ENCODE assay signal across 11 cellular contexts in the genomic region with DNA sequence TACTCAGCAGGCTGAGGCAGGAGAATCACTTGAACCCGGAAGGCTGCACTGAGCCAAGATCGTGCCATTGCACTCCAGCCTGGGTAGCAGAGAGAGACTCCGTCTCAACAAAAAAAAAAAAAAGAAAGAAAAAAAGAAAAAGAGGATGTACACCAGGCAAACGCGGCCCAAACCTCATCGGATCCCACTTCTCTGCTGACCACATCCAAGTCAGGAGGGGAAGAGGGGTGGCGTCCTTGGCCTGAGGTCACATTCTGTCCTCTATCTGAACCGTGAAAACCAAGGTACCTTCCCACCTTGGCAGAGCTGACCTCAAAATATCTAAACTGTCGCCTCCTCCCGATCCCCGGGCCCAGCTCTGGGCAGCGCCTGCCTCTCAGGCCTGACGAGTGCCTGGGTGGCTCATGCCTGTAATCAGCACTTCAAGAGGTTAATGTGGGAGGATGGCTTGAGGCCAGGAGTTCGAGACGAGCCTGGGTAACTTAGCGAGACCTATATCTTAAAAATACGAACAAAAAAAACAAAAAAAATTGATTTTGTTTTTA. TPM values are rescaled to one million over a fixed set of nuclear protein-coding genes. Genes with fewer than 3 reads are reported as not detected.
A peak's percentile ranks its signal among the peaks of the same experiment; 100 is the strongest.
DNase-seq lines count a peak whose midpoint lies in the region; ATAC-seq, FAIRE-seq and TF ChIP-seq lines count a peak whose summit lies in the region.
"Had no signal": no experiment of that assay in that cellular context is flagged by ENCODE, and none has a peak within 500 bp of the region (broad histone marks: within the 10 kb centered on the region; RNA-seq: fewer than 3 reads in every experiment).

No MANE protein-coding gene starts in this region.

- intact Hi-C loops in IMR-90 (cut with micrococcal nuclease) (no loop called here), GM12878 (cut with micrococcal nuclease; ENCODE audit: unreplicated experiment) (no loop called here), sciatic nerve (cut with DNase I) (no loop called here)

- H3K4me3 ChIP-seq in BE2C (ENCODE audit: low read depth, low read length) = peak overlapping the region; percentile 87
- no peak overlapping the region for H3K4me3 ChIP-seq in IMR-90 (ENCODE audit: insufficient read depth, low read depth, low read length)
- H3K4me3 ChIP-seq in GM12878 = peak overlapping the region; percentile 83

- H3K9me3 ChIP-seq in BE2C = no peaks in the 10 kb centered on the region
- no peaks in the 10 kb centered on the region for H3K9me3 ChIP-seq in IMR-90 (ENCODE audit: control insufficient read depth, insufficient read depth, low read length)
- no peaks in the 10 kb centered on the region for H3K9me3 ChIP-seq in GM12878 (replicated peaks; ENCODE audit: control insufficient read depth, insufficient read depth, low read length)
- H3K9me3 ChIP-seq: adrenal gland had no signal

- BruUV-seq in IMR-90 (replicated peaks; lab: Mats Ljungman, UMichigan) (no TSS peak), GM12878 (replicated peaks; lab: Mats Ljungman, UMichigan) (no TSS peak)

- H3K4me1 ChIP-seq in BE2C (no peaks in the 10 kb centered on the region), IMR-90 (ENCODE audit: control insufficient read depth, insufficient read depth, low read length) (0 out of 2 replicates have a peak, but pooled peaks cover 5% of the 10 kb centered on the region), GM12878 (ENCODE audit: control insufficient read depth, insufficient read depth, low read length) (peaks cover 14% of the 10 kb centered on the region)

- RAD21 ChIA-PET in GM12878 (lab: Charles Lee; ENCODE audit: unreplicated experiment) = interaction anchor here (1.1 to 2.1 kb wide), 3 partner anchors 12 to 130 kb away, joined by 3 to 7 read pairs (median 3); partner anchors contain the start of gene ZNF70

- TF ChIP-seq POLR2A in IMR-90 (IDR thresholded peaks at IDR 0.05; ENCODE audit: low read depth, low read length) (no peak), GM12878 (IDR thresholded peaks at IDR 0.05; ENCODE audit: low read depth, low read length) (no peak), H54 (IDR thresholded peaks at IDR 0.05; ENCODE audit: low read depth, low read length) (no peak)

- peak overlapping the region; percentile 25 to 84 (median 82) for H3K27ac Mint-ChIP-seq in naive thymus-derived CD8-positive, alpha-beta T cell

- no peaks in the 10 kb centered on the region for H3K9me3 Mint-ChIP-seq in naive thymus-derived CD8-positive, alpha-beta T cell

- H4K20me1 ChIP-seq in IMR-90 (ENCODE audit: insufficient read depth, low read length) = no peaks in the 10 kb centered on the region
- H4K20me1 ChIP-seq in GM12878 (ENCODE audit: control insufficient read depth, insufficient read depth) = no peaks in the 10 kb centered on the region

- dilution Hi-C loops in IMR-90 (cut with HindIII; ENCODE audit: low sequenced_read_pairs, unreplicated experiment) = no loop called here

- TF ChIP-seq EP300 in GM12878 (IDR thresholded peaks at IDR 0.05; ENCODE audit: borderline replicate concordance in 1 of 2, control insufficient read depth in 1 of 2, low read depth in 2 of 2, low read length in 2 of 2) = no peak

- H3K9ac ChIP-seq in IMR-90 (ENCODE audit: low read depth, low read length) (no peak overlapping the region), GM12878 (ENCODE audit: control insufficient read depth, insufficient read depth, low read length) (peak overlapping the region; percentile 92)

- no peak overlapping the region for H3K56ac ChIP-seq in IMR-90 (ENCODE audit: extremely low read depth, insufficient read depth, low read length)

- H3K18ac ChIP-seq in IMR-90 (ENCODE audit: low read depth, low read length) = no peak overlapping the region

- in situ Hi-C loops in IMR-90 (cut with MboI; ENCODE audit: low sequenced_read_pairs) (no loop called here), GM12878 (cut with MboI) (no loop called here)

- no peak overlapping the region for H2BK15ac ChIP-seq in IMR-90 (ENCODE audit: low read depth, low read length)

- peaks cover 10 to 30% of the 10 kb centered on the region in 2 experiments for H3K79me1 ChIP-seq in IMR-90 (ENCODE audit: low read depth in 1 of 2, low read length in 2 of 2)

- DNase-seq in BE2C (no peak), IMR-90 (no peak), GM12878 (ENCODE audit: low read depth, low spot score) (no peak), sciatic nerve (ENCODE audit: low spot score) (no peak), hippocampal formation (lab: John Stamatoyannopoulos, UW) (no peak), H54 (ENCODE audit: insufficient read length, low spot score) (no peak), ecto neural progenitor cell (ENCODE audit: low spot score) (no peak)
- no peak for DNase-seq in naive thymus-derived CD8-positive, alpha-beta T cell
- DNase-seq: NCI-H1105 treated with DMSO at 0.1 percent for 48 hours had no signal

- no peak overlapping the region for H2BK5ac ChIP-seq in IMR-90 (ENCODE audit: low read depth, low read length, poor library complexity, severe bottlenecking)

- no peak overlapping the region; a peak in 1 of 4 replicates for H4K8ac ChIP-seq in IMR-90 (ENCODE audit: low read depth in 2 of 2, low read length in 2 of 2)

- H3K36me3 ChIP-seq in BE2C (peaks cover 17% of the 10 kb centered on the region), IMR-90 (ENCODE audit: control insufficient read depth, insufficient read depth, low read length) (peaks cover 17% of the 10 kb centered on the region), GM12878 (ENCODE audit: control insufficient read depth in 2 of 2, insufficient read depth in 2 of 2, low read length in 1 of 2) (peaks cover 7 to 16% of the 10 kb centered on the region in 2 experiments; a peak in 3 of 4 replicates)

- no peak overlapping the region for H2BK120ac ChIP-seq in IMR-90 (ENCODE audit: low read depth, low read length)

- SMC1A ChIA-PET in GM12878 (lab: Charles Lee; ENCODE audit: uncharacterized antibody, unreplicated experiment) = interaction anchor here (0.9 to 1.6 kb wide), 4 partner anchors 17 to 141 kb away, joined by 3 to 6 read pairs (median 3); partner anchors contain the start of gene SLC2A11

- H3K4me2 ChIP-seq in IMR-90 (ENCODE audit: low read depth, low read length) (peak overlapping the region; percentile 10; the same call in 1 of the 2 replicates), GM12878 (ENCODE audit: control insufficient read depth, insufficient read depth) (peak overlapping the region; percentile 76)

- no peak for FAIRE-seq in GM12878 (lab: Jason Lieb, UNC)
- FAIRE-seq in H54 (lab: Jason Lieb, UNC) = no peak
- FAIRE-seq: GM18507 had no signal

- peaks cover 13 to 37% (median 30%) of the 10 kb centered on the region in 4 donors for H3K4me1 Mint-ChIP-seq in naive thymus-derived CD8-positive, alpha-beta T cell

- H2BK20ac ChIP-seq in IMR-90 (ENCODE audit: low read depth, low read length) = no peak overlapping the region

- CTCF ChIA-PET in IMR-90 (lab: Yijun Ruan, JAX) (no interaction called here), GM12878 (lab: Yijun Ruan, JAX) (interaction anchor here (1.3 to 1.6 kb wide), 2 partner anchors 33 to 52 kb away, joined by 3 to 8 read pairs; partner anchors contain the start of gene CHCHD10)

- peaks cover 14% of the 10 kb centered on the region for H3K9me1 ChIP-seq in IMR-90 (ENCODE audit: insufficient read depth, low read length)

- no peak for TF ChIP-seq CTCF in BE2C (IDR thresholded peaks at IDR 0.05; ENCODE audit: low read depth, low read length)
- TF ChIP-seq CTCF in IMR-90 (conservative IDR thresholded peaks at IDR 0.05; ENCODE audit: low read depth, low read length) = no peak
- no peak for TF ChIP-seq CTCF in GM12878 (IDR thresholded peaks at IDR 0.05 in 2 of 3, conservative IDR thresholded peaks at IDR 0.05 in 1 of 3; ENCODE audit: control insufficient read depth in 2 of 3, extremely low read depth in 1 of 3, insufficient read depth in 1 of 3, low read depth in 3 of 3, low read length in 3 of 3)

- no peak for ATAC-seq in IMR-90 (ENCODE audit: low read depth)
- ATAC-seq in GM12878 = peak; percentile 34
- ATAC-seq in naive thymus-derived CD8-positive, alpha-beta T cell = no peak
- no peak for ATAC-seq in sciatic nerve

- no peak overlapping the region for H2AFZ ChIP-seq in IMR-90 (replicated peaks; ENCODE audit: low read length, poor library complexity)
- no peak overlapping the region for H2AFZ ChIP-seq in GM12878 (ENCODE audit: control insufficient read depth, low read depth, low read length)

- H3K79me2 ChIP-seq in GM12878 (ENCODE audit: control insufficient read depth, insufficient read depth, low read length) = peaks cover 12% of the 10 kb centered on the region

- H3K14ac ChIP-seq in IMR-90 (replicated peaks; ENCODE audit: low read depth, low read length) = no peak overlapping the region

- H2AK9ac ChIP-seq in IMR-90 (replicated peaks; ENCODE audit: low read depth, low read length, poor library complexity) = no peak overlapping the region

- H3K36me3 Mint-ChIP-seq in naive thymus-derived CD8-positive, alpha-beta T cell = peaks cover 0 to 34% (median 8%) of the 10 kb centered on the region in 3 donors

- no CpG with 5 or more reads among the region's 17 CpGs for WGBS in IMR-90 (ENCODE audit: extremely low coverage in 2 of 2, insufficient read length in 1 of 2), 2 experiments
- 95% methylated on average over 17 of the region's 17 CpGs for WGBS in GM12878 (ENCODE audit: insufficient coverage, insufficient replicate concordance, low lambda C conversion rate, missing lambda C conversion rate)

- no peak for TF ChIP-seq RAD21 in IMR-90 (IDR thresholded peaks at IDR 0.05; ENCODE audit: low read length)
- TF ChIP-seq RAD21 in GM12878 (IDR thresholded peaks at IDR 0.05; ENCODE audit: insufficient read depth, low read depth, low read length) = no peak

- no peak overlapping the region for H4K5ac ChIP-seq in IMR-90 (ENCODE audit: low read depth, low read length)

- H3K27me3 Mint-ChIP-seq in naive thymus-derived CD8-positive, alpha-beta T cell = no peaks in the 10 kb centered on the region

- peak overlapping the region; percentile 75 to 91 (median 80) for H3K4me3 Mint-ChIP-seq in naive thymus-derived CD8-positive, alpha-beta T cell

- H3K27me3 ChIP-seq in BE2C = no peaks in the 10 kb centered on the region
- no peaks in the 10 kb centered on the region for H3K27me3 ChIP-seq in IMR-90 (ENCODE audit: control insufficient read depth, insufficient read depth, low read length)
- H3K27me3 ChIP-seq in GM12878 (replicated peaks in 1 of 2; ENCODE audit: control insufficient read depth in 2 of 2, insufficient read depth in 2 of 2, low read length in 1 of 2) = no peaks in the 10 kb centered on the region
- H3K27me3 ChIP-seq: adrenal gland had no signal

- no peak overlapping the region for H3K4ac ChIP-seq in IMR-90 (ENCODE audit: low read depth, low read length)

- H2AK5ac ChIP-seq in IMR-90 (ENCODE audit: low read depth, low read length) = 0 out of 2 replicates have a peak overlapping the region, but pooled peaks have one; percentile 33

- H3K27ac ChIP-seq in IMR-90 (ENCODE audit: insufficient read depth, low read length) (no peak overlapping the region), GM12878 (ENCODE audit: control insufficient read depth, insufficient read depth) (no peak overlapping the region)

- no peak overlapping the region for H4K91ac ChIP-seq in IMR-90 (ENCODE audit: insufficient read depth, low read depth, low read length)

- POLR2A ChIA-PET in IMR-90 (lab: Charles Lee; ENCODE audit: unreplicated experiment) (no interaction called here), GM12878 (lab: Charles Lee) (interaction anchor here (0.7 to 2.7 kb wide), 4 partner anchors 34 to 133 kb away, joined by 3 to 12 read pairs (median 3); partner anchors contain the start of gene ZNF70)
- POLR2A ChIA-PET in naive thymus-derived CD8-positive, alpha-beta T cell (lab: Charles Lee) = interaction anchor here (0.6 to 3.3 kb wide), 8 partner anchors 17 to 845 kb away, joined by 3 to 34 read pairs (median 6); partner anchors contain the start of genes SLC2A11 and ZNF70

- H3K23ac ChIP-seq in IMR-90 (ENCODE audit: low read depth, low read length) = no peak overlapping the region

RNA-seq across cellular contexts. Expression of gene RGL4, which starts 25.1 kb away (rescaled TPM):
- polyA plus RNA-seq in BE2C (2012; ENCODE audit: insufficient read depth, insufficient read length, low read depth) = 4.9 TPM
- total RNA-seq in IMR-90 (2012; rRNA removed) (not detected in 2 replicates), GM12878 (2014; rRNA removed) (1.5 and 5.0 TPM in 2 replicates), GM12878 (2014; rRNA removed; fragmentation: Illumina TruSeq; extraction: Trizol) (2.1 and 2.7 TPM in 2 replicates), GM12878 (2021) (1.7 TPM in 2 replicates), sciatic nerve (1.2 TPM)
- polyA plus RNA-seq in IMR-90 (2012; rRNA removed) (not detected in 2 replicates), GM12878 (2011; rRNA removed) (not detected in 2 replicates), GM12878 (2014; fragmentation: Illumina TruSeq; extraction: Trizol) (0.63 and 1.4 TPM in 2 replicates), GM12878 (2014; fragmentation: Nextera tagmentation; extraction: Ambion mirVana) (1 to 10 TPM; 1.8 to 2.0 TPM), GM12878 (2014; rRNA removed) (2.0 and 3.5 TPM in 2 replicates), GM12878 (2016; fragmentation: Nextera tagmentation; extraction: Ambion mirVana) (1 to 10 TPM; 7.6 to 9.0 TPM)
- not detected in 2 replicates for polyA plus RNA-seq in IMR-90 (2012; cell fraction: cytosol; rRNA removed)
- not detected in 2 replicates for polyA plus RNA-seq in IMR-90 (2012; cell fraction: nucleus; rRNA removed; ENCODE audit: low replicate concordance)
- total RNA-seq in GM12878 (2013; cell fraction: nucleolus; rRNA removed) = not detected in 2 replicates
- 6.1 TPM for polyA plus RNA-seq in GM12878 (2011; ENCODE audit: low read depth)
- polyA plus RNA-seq in GM12878 (2011; cell fraction: cytosol; rRNA removed) = not detected in 2 replicates
- not detected in 2 replicates for polyA plus RNA-seq in GM12878 (2011; cell fraction: nucleus; rRNA removed)
- polyA plus RNA-seq in GM12878 (2012) = 1.7 and 2.5 TPM in 2 replicates
- polyA minus RNA-seq in GM12878 (2011; rRNA and poly(A)+ RNA removed) = not detected in 2 replicates
- polyA minus RNA-seq in GM12878 (2011; cell fraction: cytosol; rRNA and poly(A)+ RNA removed) = not detected in 2 replicates
- polyA minus RNA-seq in GM12878 (2011; cell fraction: nucleus; rRNA and poly(A)+ RNA removed) = not detected in 2 replicates
- 10 to 100 TPM; 12.3 to 15.2 TPM for total RNA-seq in naive thymus-derived CD8-positive, alpha-beta T cell
- polyA plus RNA-seq in naive thymus-derived CD8-positive, alpha-beta T cell = 100 to 1,000 TPM in 2 of 3 donors, 10 to 100 TPM in 1; 90.7 to 115 (median 110) TPM

RNA-seq across cellular contexts. Expression of gene ZNF70, which starts 35.0 kb away (rescaled TPM):
- 3.0 TPM for polyA plus RNA-seq in BE2C (2012; ENCODE audit: insufficient read depth, insufficient read length, low read depth)
- total RNA-seq in IMR-90 (2012; rRNA removed) = 3.9 and 4.3 TPM in 2 replicates
- 1.8 and 2.3 TPM in 2 replicates for polyA plus RNA-seq in IMR-90 (2012; rRNA removed)
- 0.92 and 1.1 TPM in 2 replicates for polyA plus RNA-seq in IMR-90 (2012; cell fraction: cytosol; rRNA removed)
- 2.0 and 2.7 TPM in 2 replicates for polyA plus RNA-seq in IMR-90 (2012; cell fraction: nucleus; rRNA removed; ENCODE audit: low replicate concordance)
- 8.7 and 9.9 TPM in 2 replicates for total RNA-seq in GM12878 (2013; cell fraction: nucleolus; rRNA removed)
- total RNA-seq in GM12878 (2014; rRNA removed) = 1.6 and 1.7 TPM in 2 replicates
- total RNA-seq in GM12878 (2014; rRNA removed; fragmentation: Illumina TruSeq; extraction: Trizol) = 1.6 and 1.8 TPM in 2 replicates
- total RNA-seq in GM12878 (2021) = 2.3 and 2.4 TPM in 2 replicates
- 0.93 TPM for polyA plus RNA-seq in GM12878 (2011; ENCODE audit: low read depth)
- 0.24 and 0.33 TPM in 2 replicates for polyA plus RNA-seq in GM12878 (2011; rRNA removed)
- 0.45 and 0.63 TPM in 2 replicates for polyA plus RNA-seq in GM12878 (2011; cell fraction: cytosol; rRNA removed)
- polyA plus RNA-seq in GM12878 (2011; cell fraction: nucleus; rRNA removed) = 0.81 and 1.3 TPM in 2 replicates
- polyA plus RNA-seq in GM12878 (2012) = 1.0 and 1.6 TPM in 2 replicates
- 1.1 and 1.3 TPM in 2 replicates for polyA plus RNA-seq in GM12878 (2014; fragmentation: Illumina TruSeq; extraction: Trizol)
- under 1 TPM; 0.15 to 0.21 TPM for polyA plus RNA-seq in GM12878 (2014; fragmentation: Nextera tagmentation; extraction: Ambion mirVana)
- 0.94 and 1.2 TPM in 2 replicates for polyA plus RNA-seq in GM12878 (2014; rRNA removed)
- under 1 TPM; 0.69 to 0.76 TPM for polyA plus RNA-seq in GM12878 (2016; fragmentation: Nextera tagmentation; extraction: Ambion mirVana)
- polyA minus RNA-seq in GM12878 (2011; rRNA and poly(A)+ RNA removed) = 0.73 and 1.3 TPM in 2 replicates
- polyA minus RNA-seq in GM12878 (2011; cell fraction: cytosol; rRNA and poly(A)+ RNA removed) = 0.42 and 0.94 TPM in 2 replicates
- 0.48 and 0.86 TPM in 2 replicates for polyA minus RNA-seq in GM12878 (2011; cell fraction: nucleus; rRNA and poly(A)+ RNA removed)
- 1 to 10 TPM; 6.9 to 7.0 TPM for total RNA-seq in naive thymus-derived CD8-positive, alpha-beta T cell
- under 1 TPM; 0.20 to 0.57 (median 0.47) TPM for polyA plus RNA-seq in naive thymus-derived CD8-positive, alpha-beta T cell
- total RNA-seq in sciatic nerve = 11.2 TPM

RNA-seq across cellular contexts. Expression of gene VPREB3, which starts 38.3 kb away (rescaled TPM):
- polyA plus RNA-seq in BE2C (2012; ENCODE audit: insufficient read depth, insufficient read length, low read depth) = 1.8 TPM
- total RNA-seq in IMR-90 (2012; rRNA removed) (not detected in 2 replicates), GM12878 (2014; rRNA removed) (27.4 and 31.2 TPM in 2 replicates), GM12878 (2014; rRNA removed; fragmentation: Illumina TruSeq; extraction: Trizol) (20.3 and 20.6 TPM in 2 replicates), GM12878 (2021) (24.1 and 25.7 TPM in 2 replicates), sciatic nerve (not detected)
- polyA plus RNA-seq in IMR-90 (2012; rRNA removed) (not detected in 2 replicates), GM12878 (2011; rRNA removed) (0.35 and 0.75 TPM in 2 replicates), GM12878 (2014; fragmentation: Illumina TruSeq; extraction: Trizol) (9.5 and 21.9 TPM in 2 replicates), GM12878 (2014; fragmentation: Nextera tagmentation; extraction: Ambion mirVana) (10 to 100 TPM; 55.0 to 79.5 TPM), GM12878 (2014; rRNA removed) (41.3 and 42.9 TPM in 2 replicates), GM12878 (2016; fragmentation: Nextera tagmentation; extraction: Ambion mirVana) (1 to 10 TPM; 6.1 to 6.6 TPM)
- not detected in 2 replicates for polyA plus RNA-seq in IMR-90 (2012; cell fraction: cytosol; rRNA removed)
- polyA plus RNA-seq in IMR-90 (2012; cell fraction: nucleus; rRNA removed; ENCODE audit: low replicate concordance) = not detected in 2 replicates
- total RNA-seq in GM12878 (2013; cell fraction: nucleolus; rRNA removed) = 1.9 and 3.7 TPM in 2 replicates
- polyA plus RNA-seq in GM12878 (2011; ENCODE audit: low read depth) = 115 TPM
- polyA plus RNA-seq in GM12878 (2011; cell fraction: cytosol; rRNA removed) = 2.0 and 2.5 TPM in 2 replicates
- polyA plus RNA-seq in GM12878 (2011; cell fraction: nucleus; rRNA removed) = 0.87 and 1.1 TPM in 2 replicates
- 35.8 and 59.7 TPM in 2 replicates for polyA plus RNA-seq in GM12878 (2012)
- polyA minus RNA-seq in GM12878 (2011; rRNA and poly(A)+ RNA removed) = 3.3 TPM in 1 of 2 replicates, not detected in the other
- not detected in 2 replicates for polyA minus RNA-seq in GM12878 (2011; cell fraction: cytosol; rRNA and poly(A)+ RNA removed)
- polyA minus RNA-seq in GM12878 (2011; cell fraction: nucleus; rRNA and poly(A)+ RNA removed) = not detected in 2 replicates
- total RNA-seq in naive thymus-derived CD8-positive, alpha-beta T cell = 1 to 10 TPM; 1.8 to 3.3 TPM
- polyA plus RNA-seq in naive thymus-derived CD8-positive, alpha-beta T cell = under 1 TPM in 2 of 3 donors, not detected in 1; 0.80 to 0.92 TPM

RNA-seq across cellular contexts. Expression of gene C22orf15, which starts 46.9 kb away (rescaled TPM):
- polyA plus RNA-seq in BE2C (2012; ENCODE audit: insufficient read depth, insufficient read length, low read depth) = 1.1 TPM
- total RNA-seq in IMR-90 (2012; rRNA removed) (1.7 and 2.3 TPM in 2 replicates), GM12878 (2014; rRNA removed) (0.16 and 0.40 TPM in 2 replicates), GM12878 (2014; rRNA removed; fragmentation: Illumina TruSeq; extraction: Trizol) (not detected in 2 replicates), GM12878 (2021) (0.40 TPM in 1 of 2 replicates, not detected in the other), sciatic nerve (0.49 TPM)
- polyA plus RNA-seq in IMR-90 (2012; rRNA removed) (3.1 and 3.5 TPM in 2 replicates), GM12878 (2011; rRNA removed) (0.05 TPM in 1 of 2 replicates, not detected in the other), GM12878 (2014; fragmentation: Illumina TruSeq; extraction: Trizol) (0.11 and 0.12 TPM in 2 replicates), GM12878 (2014; fragmentation: Nextera tagmentation; extraction: Ambion mirVana) (under 1 TPM in 1 of 2 experiments, not detected in 1; 0.07 TPM), GM12878 (2014; rRNA removed) (0.04 and 0.47 TPM in 2 replicates), GM12878 (2016; fragmentation: Nextera tagmentation; extraction: Ambion mirVana) (under 1 TPM; 0.13 to 0.23 TPM)
- 4.2 and 4.6 TPM in 2 replicates for polyA plus RNA-seq in IMR-90 (2012; cell fraction: cytosol; rRNA removed)
- 7.1 and 11.0 TPM in 2 replicates for polyA plus RNA-seq in IMR-90 (2012; cell fraction: nucleus; rRNA removed; ENCODE audit: low replicate concordance)
- total RNA-seq in GM12878 (2013; cell fraction: nucleolus; rRNA removed) = 0.54 and 0.71 TPM in 2 replicates
- polyA plus RNA-seq in GM12878 (2011; ENCODE audit: low read depth) = 0.75 TPM
- polyA plus RNA-seq in GM12878 (2011; cell fraction: cytosol; rRNA removed) = 0.07 and 0.13 TPM in 2 replicates
- polyA plus RNA-seq in GM12878 (2011; cell fraction: nucleus; rRNA removed) = 0.26 and 0.58 TPM in 2 replicates
- polyA plus RNA-seq in GM12878 (2012) = 1.1 TPM in 2 replicates
- polyA minus RNA-seq in GM12878 (2011; rRNA and poly(A)+ RNA removed) = 0.26 TPM in 1 of 2 replicates, not detected in the other
- not detected in 2 replicates for polyA minus RNA-seq in GM12878 (2011; cell fraction: cytosol; rRNA and poly(A)+ RNA removed)
- not detected in 2 replicates for polyA minus RNA-seq in GM12878 (2011; cell fraction: nucleus; rRNA and poly(A)+ RNA removed)
- 1 to 10 TPM; 4.1 to 5.4 TPM for total RNA-seq in naive thymus-derived CD8-positive, alpha-beta T cell
- 1 to 10 TPM in 1 of 3 donors, under 1 TPM in 2; 0.42 to 1.7 (median 0.81) TPM for polyA plus RNA-seq in naive thymus-derived CD8-positive, alpha-beta T cell

RNA-seq across cellular contexts. Expression of gene CHCHD10, which starts 51.9 kb away (rescaled TPM):
- polyA plus RNA-seq in BE2C (2012; ENCODE audit: insufficient read depth, insufficient read length, low read depth) = 349 TPM
- 1.4 and 2.2 TPM in 2 replicates for total RNA-seq in IMR-90 (2012; rRNA removed)
- polyA plus RNA-seq in IMR-90 (2012; rRNA removed) = 10.8 and 11.2 TPM in 2 replicates
- polyA plus RNA-seq in IMR-90 (2012; cell fraction: cytosol; rRNA removed) = 3.3 and 4.8 TPM in 2 replicates
- polyA plus RNA-seq in IMR-90 (2012; cell fraction: nucleus; rRNA removed; ENCODE audit: low replicate concordance) = 1.6 and 4.7 TPM in 2 replicates
- total RNA-seq in GM12878 (2013; cell fraction: nucleolus; rRNA removed) = 4.8 and 18.2 TPM in 2 replicates
- total RNA-seq in GM12878 (2014; rRNA removed) = 78.0 and 104 TPM in 2 replicates
- 103 and 117 TPM in 2 replicates for total RNA-seq in GM12878 (2014; rRNA removed; fragmentation: Illumina TruSeq; extraction: Trizol)
- 237 and 241 TPM in 2 replicates for total RNA-seq in GM12878 (2021)
- 141 TPM for polyA plus RNA-seq in GM12878 (2011; ENCODE audit: low read depth)
- polyA plus RNA-seq in GM12878 (2011; rRNA removed) = 23.9 and 34.4 TPM in 2 replicates
- 103 and 111 TPM in 2 replicates for polyA plus RNA-seq in GM12878 (2011; cell fraction: cytosol; rRNA removed)
- 51.2 and 87.5 TPM in 2 replicates for polyA plus RNA-seq in GM12878 (2011; cell fraction: nucleus; rRNA removed)
- polyA plus RNA-seq in GM12878 (2012) = 181 and 188 TPM in 2 replicates
- 27.2 and 126 TPM in 2 replicates for polyA plus RNA-seq in GM12878 (2014; fragmentation: Illumina TruSeq; extraction: Trizol)
- polyA plus RNA-seq in GM12878 (2014; fragmentation: Nextera tagmentation; extraction: Ambion mirVana) = 100 to 1,000 TPM in 1 of 2 experiments, 10 to 100 TPM in 1; 13.2 to 216 TPM
- polyA plus RNA-seq in GM12878 (2014; rRNA removed) = 129 and 191 TPM in 2 replicates
- polyA plus RNA-seq in GM12878 (2016; fragmentation: Nextera tagmentation; extraction: Ambion mirVana) = 100 to 1,000 TPM; 135 to 202 TPM
- polyA minus RNA-seq in GM12878 (2011; rRNA and poly(A)+ RNA removed) = 36.1 and 61.2 TPM in 2 replicates
- 56.9 and 67.5 TPM in 2 replicates for polyA minus RNA-seq in GM12878 (2011; cell fraction: cytosol; rRNA and poly(A)+ RNA removed)
- polyA minus RNA-seq in GM12878 (2011; cell fraction: nucleus; rRNA and poly(A)+ RNA removed) = 6.9 and 7.4 TPM in 2 replicates
- total RNA-seq in naive thymus-derived CD8-positive, alpha-beta T cell = 10 to 100 TPM; 44.3 to 47.4 TPM
- polyA plus RNA-seq in naive thymus-derived CD8-positive, alpha-beta T cell = 10 to 100 TPM; 26.1 to 37.6 (median 36.0) TPM
- 32.5 TPM for total RNA-seq in sciatic nerve
